7 cellular contexts compared by ENCODE assay signal in the genomic region with DNA sequence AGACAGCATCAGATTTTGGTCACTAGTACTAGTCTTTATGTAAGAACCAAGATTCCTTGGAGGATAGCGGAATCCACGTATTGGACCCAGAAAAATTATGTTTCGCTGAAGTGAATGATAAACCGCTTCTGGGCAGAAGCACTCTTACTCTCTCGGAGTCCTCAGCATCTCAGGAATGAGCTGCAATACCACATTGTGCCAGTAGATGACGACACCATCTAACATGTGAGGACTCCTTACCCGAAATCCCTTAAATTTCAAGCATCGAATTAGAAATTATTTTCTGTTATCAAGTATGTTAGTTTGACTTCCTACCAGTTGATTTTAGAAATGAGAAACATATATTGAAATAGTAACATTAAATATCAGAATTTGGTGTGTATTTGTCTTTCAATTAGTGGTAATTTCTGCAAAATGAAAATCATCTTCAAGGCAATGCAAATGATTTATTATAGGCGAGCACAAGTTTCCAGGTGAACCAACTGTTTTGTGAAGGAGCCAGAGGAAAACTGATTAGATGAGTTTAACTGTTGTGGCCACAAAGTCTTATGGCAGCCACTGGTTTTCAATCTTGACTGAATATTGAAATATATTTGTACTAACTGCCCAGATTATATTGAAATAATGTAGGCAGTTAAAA.
DNase-seq lines count a peak whose midpoint lies in the region; ATAC-seq and TF ChIP-seq lines count a peak whose summit lies in the region.

No MANE protein-coding gene starts in this region.

- intact Hi-C loops in breast epithelium (cut with DNase I; ENCODE audit: low total_unique reads), result no loop called here

- ATAC-seq in HG02588 (IDR thresholded peaks at IDR 0.05; ENCODE audit: unreplicated experiment), result peak; percentile 82

- DNase-seq in NCI-H2081 (lab: John Stamatoyannopoulos, UW) (peak; percentile 62 to 80), WERI-Rb-1 (peak; percentile 70), breast epithelium (ENCODE audit: low spot score in 2 of 2) (peak; percentile 54 to 57), kidney epithelial cell (ENCODE audit: low read depth) (peak; percentile 26)
- DNase-seq in stimulated activated CD4-positive, alpha-beta T cell treated with anti-CD3 and anti-CD28 coated beads, Interleukin-2, amount 100 ng/mL, for 4 hours (ENCODE audit: low read depth), result peak; percentile 70

- H3K4me3 ChIP-seq in WERI-Rb-1 (ENCODE audit: low read depth, low read length) (no peak overlapping the region), breast epithelium (no peak overlapping the region), kidney epithelial cell (ENCODE audit: low read depth, low read length) (no peak overlapping the region)

- TF ChIP-seq CTCF in GM12872 (IDR thresholded peaks at IDR 0.05; ENCODE audit: insufficient read depth, low read depth, low read length) (peak; percentile 100), WERI-Rb-1 (IDR thresholded peaks at IDR 0.05; ENCODE audit: low read depth, low read length) (peak; percentile 94), breast epithelium (IDR thresholded peaks at IDR 0.05) (peak; percentile 93 to 97 (median 94)), kidney epithelial cell (IDR thresholded peaks at IDR 0.05; ENCODE audit: insufficient read depth, low read length, poor library complexity, severe bottlenecking) (peak; percentile 100)

- H3K36me3 ChIP-seq in WERI-Rb-1, result no peaks in the 10 kb centered on the region
- H3K36me3 ChIP-seq in breast epithelium, result no peaks in the 10 kb centered on the region
- no peaks in the 10 kb centered on the region for H3K36me3 ChIP-seq in kidney epithelial cell (ENCODE audit: control insufficient read depth, insufficient read depth, low read length)

- H3K9me3 ChIP-seq in WERI-Rb-1 (ENCODE audit: severe bottlenecking) (no peaks in the 10 kb centered on the region), breast epithelium (no peaks in the 10 kb centered on the region)

- H3K27me3 ChIP-seq in WERI-Rb-1 (ENCODE audit: insufficient read depth, low read depth, severe bottlenecking), result no peaks in the 10 kb centered on the region
- no peaks in the 10 kb centered on the region for H3K27me3 ChIP-seq in breast epithelium
- H3K27me3 ChIP-seq in kidney epithelial cell (ENCODE audit: control insufficient read depth, insufficient read depth, low read length), result no peaks in the 10 kb centered on the region

- no peak for TF ChIP-seq POLR2A in breast epithelium (IDR thresholded peaks at IDR 0.05)

- no peaks in the 10 kb centered on the region for H3K4me1 ChIP-seq in breast epithelium

- no peak overlapping the region for H3K27ac ChIP-seq in WERI-Rb-1
- H3K27ac ChIP-seq in breast epithelium, result no peak overlapping the region
